ENCODE assay signal across 20 cellular contexts in genomic region chr7:108140674-108141073, GRCh38. TPM values are rescaled to one million over a fixed set of nuclear protein-coding genes. Genes with fewer than 3 reads are reported as not detected.
A peak's percentile ranks its signal among the peaks of the same experiment; 100 is the strongest.
DNase-seq lines count a peak whose midpoint lies in the region; ATAC-seq and TF ChIP-seq lines count a peak whose summit lies in the region.
"Had no signal": no experiment of that assay in that cellular context is flagged by ENCODE, and none has a peak within 500 bp of the region (broad histone marks: within the 10 kb centered on the region; RNA-seq: fewer than 3 reads in every experiment).

No MANE protein-coding gene starts in this region.

- H3K27ac ChIP-seq in foreskin keratinocyte = no peak overlapping the region
- H3K27ac ChIP-seq: BLaER1, GM23248, HL-60 had no signal

- no peaks in the 10 kb centered on the region for H3K27me3 ChIP-seq in Caco-2 (replicated peaks; ENCODE audit: control insufficient read depth, insufficient read depth, low read length)
- no peaks in the 10 kb centered on the region for H3K27me3 ChIP-seq in adipocyte (replicated peaks; ENCODE audit: control insufficient read depth, insufficient read depth, low read length)
- no peaks in the 10 kb centered on the region for H3K27me3 ChIP-seq in foreskin keratinocyte
- H3K27me3 ChIP-seq: BLaER1 had no signal

- no peaks in the 10 kb centered on the region for H3K27me3 Mint-ChIP-seq in Caco-2 (ENCODE audit: insufficient read depth, unreplicated experiment)

- no peak for TF ChIP-seq CTCF in Caco-2 (IDR thresholded peaks at IDR 0.05; ENCODE audit: insufficient read depth in 1 of 2, low read depth in 1 of 2, low read length in 1 of 2, severe bottlenecking in 1 of 2, unreplicated experiment in 1 of 2)
- no peak for TF ChIP-seq CTCF in foreskin keratinocyte (conservative IDR thresholded peaks at IDR 0.05)

- no peaks in the 10 kb centered on the region for H3K9me3 ChIP-seq in Caco-2
- H3K9me3 ChIP-seq in adipocyte (ENCODE audit: control insufficient read depth, low read length) = no peaks in the 10 kb centered on the region
- H3K9me3 ChIP-seq: BLaER1 had no signal

- peaks cover 8% of the 10 kb centered on the region for H3K4me1 Mint-ChIP-seq in Caco-2 (ENCODE audit: low read depth, unreplicated experiment)

- POLR2A ChIA-PET in Caco-2 (lab: Charles Lee) = no interaction called here

- no peak overlapping the region for H3K4me3 Mint-ChIP-seq in Caco-2 (ENCODE audit: unreplicated experiment)
- H3K4me3 Mint-ChIP-seq: CD14-positive monocyte; CD4-positive, alpha-beta memory T cell had no signal

- no peaks in the 10 kb centered on the region for H3K36me3 Mint-ChIP-seq in Caco-2 (ENCODE audit: insufficient read depth, unreplicated experiment)
- H3K36me3 Mint-ChIP-seq: CD14-positive monocyte; CD4-positive, alpha-beta memory T cell had no signal

- H3K27ac Mint-ChIP-seq in Caco-2 (ENCODE audit: unreplicated experiment) = peak overlapping the region; percentile 5
- H3K27ac Mint-ChIP-seq: CD14-positive monocyte; CD4-positive, alpha-beta memory T cell had no signal

- peak; percentile 86 for ATAC-seq in esophagus mucosa
- ATAC-seq in foreskin keratinocyte = peak; percentile 36
- no peak for ATAC-seq in left lobe of liver

- H3K9ac ChIP-seq in adipocyte (ENCODE audit: low read length) = no peak overlapping the region
- H3K9ac ChIP-seq: BLaER1, GM23248 had no signal

- H3K36me3 ChIP-seq in Caco-2 (ENCODE audit: control insufficient read depth, insufficient read depth, low read length) (no peaks in the 10 kb centered on the region; the same call in 1 of the 2 replicates), adipocyte (ENCODE audit: control insufficient read depth, insufficient read depth, low read length, severe bottlenecking) (no peaks in the 10 kb centered on the region)
- H3K36me3 ChIP-seq: BLaER1 had no signal

- H3K9me3 Mint-ChIP-seq in Caco-2 (ENCODE audit: unreplicated experiment) = peaks cover 10% of the 10 kb centered on the region

- H3K4me3 ChIP-seq in Caco-2 (ENCODE audit: low read depth, low read length) (no peak overlapping the region), adipocyte (ENCODE audit: low read length) (no peak overlapping the region)
- H3K4me3 ChIP-seq: BLaER1, GM23248 had no signal

- CTCF ChIA-PET in Caco-2 (lab: Charles Lee) = interaction anchor here (1.4 kb wide), 1 partner anchor 26 kb away, joined by 4 read pairs; no protein-coding TSS in a partner anchor

- peaks cover 9% of the 10 kb centered on the region; the same call in 1 of the 2 replicates for H3K4me1 ChIP-seq in Caco-2
- peaks cover 4% of the 10 kb centered on the region for H3K4me1 ChIP-seq in adipocyte (ENCODE audit: control insufficient read depth, insufficient read depth, low read length)
- no peaks in the 10 kb centered on the region for H3K4me1 ChIP-seq in foreskin keratinocyte

- BruUV-seq in Caco-2 (replicated peaks; lab: Mats Ljungman, UMichigan) = no TSS peak

- intact Hi-C loops in Caco-2 (cut with micrococcal nuclease; ENCODE audit: unreplicated experiment) = no loop called here

- DNase-seq in Caco-2 (no peak), adipocyte (ENCODE audit: low read depth) (peak; percentile 23), foreskin keratinocyte (no peak), hepatic stellate cell (ENCODE audit: low spot score) (no peak), left lobe of liver (ENCODE audit: low spot score) (no peak), SHP77 treated with DMSO at 0.1 percent for 48 hours (lab: John Stamatoyannopoulos, UW) (no peak)
- no peak for DNase-seq in activated T-cell treated with anti-CD3 and anti-CD28 coated beads, Interleukin-2, amount 50 U/mL, for 1 hour
- DNase-seq: 8988T; Calu3; CD4-positive, alpha-beta memory T cell; DMS53; DND-41; EL; GM23248; HCEC 1CT had no signal

RNA-seq across cellular contexts. Expression of gene LAMB4, which starts 10.5 kb away (rescaled TPM):
- 0.51 and 0.52 TPM in 2 replicates for total RNA-seq in Caco-2 (2022)
- 1.1 TPM for total RNA-seq in esophagus mucosa
- total RNA-seq in foreskin keratinocyte = 0.07 and 0.14 TPM in 2 replicates
- polyA plus RNA-seq in foreskin keratinocyte = 0.02 and 0.04 TPM in 2 replicates
- not detected for total RNA-seq in left lobe of liver
- total RNA-seq: Calu3; CD4-positive, alpha-beta memory T cell; G401; GM23248 had no signal
- polyA plus RNA-seq: CD14-positive monocyte; CD4-positive, alpha-beta memory T cell had no signal
